In the genomic region with DNA sequence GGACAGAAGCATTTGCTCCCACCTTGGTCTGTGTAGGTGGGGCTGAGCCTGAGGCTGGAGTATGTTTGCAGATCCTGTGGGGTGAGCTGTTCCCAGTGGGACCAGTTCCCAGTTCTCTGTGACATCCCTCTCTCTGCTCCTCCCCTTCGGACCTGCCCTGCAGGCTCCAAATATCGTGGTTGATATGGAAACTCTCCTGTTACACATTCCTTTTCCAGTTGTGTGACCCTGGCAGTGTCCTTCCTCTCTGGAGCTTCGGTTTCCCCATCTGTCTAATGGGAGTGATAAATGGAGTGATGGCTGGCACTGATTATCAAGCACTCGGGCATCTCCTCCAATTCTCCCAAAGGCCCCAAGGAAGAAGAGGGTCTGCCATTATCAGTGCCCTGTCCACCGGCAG, we compare ENCODE assay signal across 1 cellular context.
TF ChIP-seq lines count a peak whose summit lies in the region.

No MANE protein-coding gene starts in this region.

TF ChIP-seq in GM23338, 12 proteins besides CTCF, POLR2A, EP300 and RAD21 (continued from another document):
- TF ChIP-seq, protein P1, sequence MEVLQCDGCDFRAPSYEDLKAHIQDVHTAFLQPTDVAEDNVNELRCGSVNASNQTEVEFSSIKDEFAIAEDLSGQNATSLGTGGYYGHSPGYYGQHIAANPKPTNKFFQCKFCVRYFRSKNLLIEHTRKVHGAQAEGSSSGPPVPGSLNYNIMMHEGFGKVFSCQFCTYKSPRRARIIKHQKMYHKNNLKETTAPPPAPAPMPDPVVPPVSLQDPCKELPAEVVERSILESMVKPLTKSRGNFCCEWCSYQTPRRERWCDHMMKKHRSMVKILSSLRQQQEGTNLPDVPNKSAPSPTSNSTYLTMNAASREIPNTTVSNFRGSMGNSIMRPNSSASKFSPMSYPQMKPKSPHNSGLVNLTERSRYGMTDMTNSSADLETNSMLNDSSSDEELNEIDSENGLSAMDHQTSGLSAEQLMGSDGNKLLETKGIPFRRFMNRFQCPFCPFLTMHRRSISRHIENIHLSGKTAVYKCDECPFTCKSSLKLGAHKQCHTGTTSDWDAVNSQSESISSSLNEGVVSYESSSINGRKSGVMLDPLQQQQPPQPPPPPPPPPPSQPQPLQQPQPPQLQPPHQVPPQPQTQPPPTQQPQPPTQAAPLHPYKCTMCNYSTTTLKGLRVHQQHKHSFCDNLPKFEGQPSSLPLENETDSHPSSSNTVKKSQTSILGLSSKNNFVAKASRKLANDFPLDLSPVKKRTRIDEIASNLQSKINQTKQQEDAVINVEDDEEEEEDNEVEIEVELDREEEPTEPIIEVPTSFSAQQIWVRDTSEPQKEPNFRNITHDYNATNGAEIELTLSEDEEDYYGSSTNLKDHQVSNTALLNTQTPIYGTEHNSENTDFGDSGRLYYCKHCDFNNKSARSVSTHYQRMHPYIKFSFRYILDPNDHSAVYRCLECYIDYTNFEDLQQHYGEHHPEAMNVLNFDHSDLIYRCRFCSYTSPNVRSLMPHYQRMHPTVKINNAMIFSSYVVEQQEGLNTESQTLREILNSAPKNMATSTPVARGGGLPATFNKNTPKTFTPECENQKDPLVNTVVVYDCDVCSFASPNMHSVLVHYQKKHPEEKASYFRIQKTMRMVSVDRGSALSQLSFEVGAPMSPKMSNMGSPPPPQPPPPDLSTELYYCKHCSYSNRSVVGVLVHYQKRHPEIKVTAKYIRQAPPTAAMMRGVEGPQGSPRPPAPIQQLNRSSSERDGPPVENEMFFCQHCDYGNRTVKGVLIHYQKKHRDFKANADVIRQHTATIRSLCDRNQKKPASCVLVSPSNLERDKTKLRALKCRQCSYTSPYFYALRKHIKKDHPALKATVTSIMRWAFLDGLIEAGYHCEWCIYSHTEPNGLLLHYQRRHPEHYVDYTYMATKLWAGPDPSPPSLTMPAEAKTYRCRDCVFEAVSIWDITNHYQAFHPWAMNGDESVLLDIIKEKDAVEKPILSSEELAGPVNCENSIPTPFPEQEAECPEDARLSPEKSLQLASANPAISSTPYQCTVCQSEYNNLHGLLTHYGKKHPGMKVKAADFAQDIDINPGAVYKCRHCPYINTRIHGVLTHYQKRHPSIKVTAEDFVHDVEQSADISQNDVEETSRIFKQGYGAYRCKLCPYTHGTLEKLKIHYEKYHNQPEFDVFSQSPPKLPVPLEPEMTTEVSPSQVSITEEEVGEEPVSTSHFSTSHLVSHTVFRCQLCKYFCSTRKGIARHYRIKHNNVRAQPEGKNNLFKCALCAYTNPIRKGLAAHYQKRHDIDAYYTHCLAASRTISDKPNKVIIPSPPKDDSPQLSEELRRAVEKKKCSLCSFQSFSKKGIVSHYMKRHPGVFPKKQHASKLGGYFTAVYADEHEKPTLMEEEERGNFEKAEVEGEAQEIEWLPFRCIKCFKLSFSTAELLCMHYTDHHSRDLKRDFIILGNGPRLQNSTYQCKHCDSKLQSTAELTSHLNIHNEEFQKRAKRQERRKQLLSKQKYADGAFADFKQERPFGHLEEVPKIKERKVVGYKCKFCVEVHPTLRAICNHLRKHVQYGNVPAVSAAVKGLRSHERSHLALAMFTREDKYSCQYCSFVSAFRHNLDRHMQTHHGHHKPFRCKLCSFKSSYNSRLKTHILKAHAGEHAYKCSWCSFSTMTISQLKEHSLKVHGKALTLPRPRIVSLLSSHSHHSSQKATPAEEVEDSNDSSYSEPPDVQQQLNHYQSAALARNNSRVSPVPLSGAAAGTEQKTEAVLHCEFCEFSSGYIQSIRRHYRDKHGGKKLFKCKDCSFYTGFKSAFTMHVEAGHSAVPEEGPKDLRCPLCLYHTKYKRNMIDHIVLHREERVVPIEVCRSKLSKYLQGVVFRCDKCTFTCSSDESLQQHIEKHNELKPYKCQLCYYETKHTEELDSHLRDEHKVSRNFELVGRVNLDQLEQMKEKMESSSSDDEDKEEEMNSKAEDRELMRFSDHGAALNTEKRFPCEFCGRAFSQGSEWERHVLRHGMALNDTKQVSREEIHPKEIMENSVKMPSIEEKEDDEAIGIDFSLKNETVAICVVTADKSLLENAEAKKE (CRISPR knock-in tag; IDR thresholded peaks at IDR 0.05), result no peak
- no peak for TF ChIP-seq ETS1 (IDR thresholded peaks at IDR 0.05)
- no peak for TF ChIP-seq EZH2 (IDR thresholded peaks at IDR 0.05; ENCODE audit: low read depth, unreplicated experiment)
- TF ChIP-seq ZNF331 (CRISPR knock-in tag; IDR thresholded peaks at IDR 0.05; ENCODE audit: low read depth), result no peak
